In the genomic region with DNA sequence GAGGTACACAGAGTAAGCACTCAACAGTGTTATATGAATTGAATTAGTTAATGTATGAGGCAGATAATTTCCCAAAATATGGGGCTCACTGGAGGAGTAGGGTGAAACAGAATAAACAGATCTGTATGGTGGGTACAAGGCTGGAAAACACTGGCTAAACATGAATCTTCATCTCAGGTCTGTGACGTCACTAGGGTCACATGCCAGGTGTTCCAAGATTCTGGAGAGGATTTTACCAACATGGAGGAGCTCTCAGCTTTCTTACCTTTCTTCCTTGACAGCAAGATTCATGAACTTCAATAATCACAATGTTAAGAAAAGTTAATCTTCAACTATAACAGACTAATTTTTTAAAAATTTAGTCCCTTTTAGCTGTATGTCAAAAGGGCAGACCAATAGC, we compare ENCODE assay signal across 6 cellular contexts.
DNase-seq lines count a peak whose midpoint lies in the region; ATAC-seq, FAIRE-seq and TF ChIP-seq lines count a peak whose summit lies in the region.
"Not testable (repeated sequence)": the region's sequence is repeated elsewhere in the genome, so short reads cannot be mapped to it uniquely, and the experiment has no call there.

No MANE protein-coding gene starts in this region.

- not testable (repeated sequence) for H3K27ac ChIP-seq in astrocyte (ENCODE audit: low read depth, low read length); endothelial cell of umbilical vein (ENCODE audit: insufficient read depth, low read depth, low read length); HepG2 (ENCODE audit: extremely low read length, insufficient read depth, low read length)

- 7% methylated on average over 1 of the region's 1 CpG for WGBS in HepG2 (ENCODE audit: low lambda C conversion rate)

- H3K4me2 ChIP-seq in astrocyte (ENCODE audit: low read length); endothelial cell of umbilical vein (ENCODE audit: insufficient read depth, low read length); HepG2 (ENCODE audit: low read depth, low read length): not testable (repeated sequence)

- BruUV-seq in endothelial cell of umbilical vein (replicated peaks; lab: Mats Ljungman, UMichigan); HepG2 (replicated peaks; lab: Mats Ljungman, UMichigan): not testable (repeated sequence)

- not testable (repeated sequence) for H3K9me1 ChIP-seq in endothelial cell of umbilical vein (replicated peaks; ENCODE audit: control insufficient read depth, extremely low read depth, insufficient read depth, low read length)

- H3K79me2 ChIP-seq in astrocyte (ENCODE audit: insufficient read depth, low read length); endothelial cell of umbilical vein (ENCODE audit: control insufficient read depth, insufficient read depth, low read length); HepG2 (ENCODE audit: insufficient read depth, low read length): not testable (repeated sequence)

- H3K4me1 ChIP-seq in astrocyte (ENCODE audit: insufficient read depth, low read length); endothelial cell of umbilical vein (ENCODE audit: control insufficient read depth, extremely low read depth, insufficient read depth, low read length); HepG2 (ENCODE audit: insufficient read depth, low read length): not testable (repeated sequence)

- H3K27me3 Mint-ChIP-seq in astrocyte (ENCODE audit: low read depth, unreplicated experiment): not testable (repeated sequence)

- in situ Hi-C loops in HepG2 (cut with HindIII; ENCODE audit: extremely low pct_ligation_motif_present, low pct_unique_long_range_greater_than_20kb): not testable (repeated sequence)

- not testable (repeated sequence) for H3K27me3 ChIP-seq in astrocyte (ENCODE audit: insufficient read depth, low read length); bronchial epithelial cell (ENCODE audit: control insufficient read depth, insufficient read depth, low read length); endothelial cell of umbilical vein (ENCODE audit: control insufficient read depth in 2 of 2, insufficient read depth in 2 of 2, low read length in 2 of 2); HepG2 (ENCODE audit: control insufficient read depth in 1 of 2, insufficient read depth in 2 of 2, low read length in 2 of 2)

- H3K36me3 Mint-ChIP-seq in astrocyte (ENCODE audit: low read depth, unreplicated experiment): not testable (repeated sequence)

- not testable (repeated sequence) for TF ChIP-seq EP300 in HepG2 (IDR thresholded peaks at IDR 0.05; ENCODE audit: low read depth in 2 of 2, low read length in 2 of 2); HepG2 (CRISPR knock-in tag; IDR thresholded peaks at IDR 0.05; ENCODE audit: borderline replicate concordance)

- intact Hi-C loops in endothelial cell of umbilical vein (cut with micrococcal nuclease); HepG2 (cut with micrococcal nuclease; ENCODE audit: unreplicated experiment): not testable (repeated sequence)

- ATAC-seq in HepG2: not testable (repeated sequence)

- not testable (repeated sequence) for H4K20me1 ChIP-seq in astrocyte (ENCODE audit: insufficient read depth, low read length); endothelial cell of umbilical vein (replicated peaks; ENCODE audit: control insufficient read depth, extremely low read depth, insufficient read depth, low read length); HepG2 (ENCODE audit: insufficient read depth, low read length)

- dilution Hi-C loops in endothelial cell of umbilical vein (cut with MboI; ENCODE audit: extremely low pct_ligation_motif_present, low sequenced_read_pairs): not testable (repeated sequence)

- H3K9me3 Mint-ChIP-seq in astrocyte (ENCODE audit: unreplicated experiment): not testable (repeated sequence)

- not testable (repeated sequence) for H3K4me3 Mint-ChIP-seq in astrocyte (ENCODE audit: unreplicated experiment)

- not testable (repeated sequence) for TF ChIP-seq CTCF in D721Med (IDR thresholded peaks at IDR 0.05; ENCODE audit: insufficient read depth, missing control alignments); astrocyte (IDR thresholded peaks at IDR 0.05; ENCODE audit: insufficient read depth, low read depth, low read length); bronchial epithelial cell (IDR thresholded peaks at IDR 0.05; ENCODE audit: insufficient read depth, low read length, severe bottlenecking); endothelial cell of umbilical vein (IDR thresholded peaks at IDR 0.05; ENCODE audit: extremely low read depth in 1 of 2, insufficient read depth in 1 of 2, low read depth in 1 of 2, low read length in 2 of 2); HepG2 (CRISPR knock-in tag; IDR thresholded peaks at IDR 0.05)

- not testable (repeated sequence) for H3K9me3 ChIP-seq in astrocyte (ENCODE audit: insufficient read depth, low read depth, low read length); endothelial cell of umbilical vein (replicated peaks; ENCODE audit: control insufficient read depth, insufficient read depth, low read length)
- peaks cover 27% of the 10 kb centered on the region for H3K9me3 ChIP-seq in HepG2 (ENCODE audit: low read length)

- FAIRE-seq in D721Med (lab: Jason Lieb, UNC): peak; percentile 44
- peak; percentile 81 for FAIRE-seq in GM12892 (lab: Jason Lieb, UNC)
- FAIRE-seq in astrocyte (lab: Jason Lieb, UNC): peak; percentile 77
- peak; percentile 62 for FAIRE-seq in bronchial epithelial cell (lab: Jason Lieb, UNC)
- peak; percentile 67 for FAIRE-seq in endothelial cell of umbilical vein (lab: Jason Lieb, UNC)
- not testable (repeated sequence) for FAIRE-seq in HepG2 (lab: Jason Lieb, UNC)

- H3K36me3 ChIP-seq in astrocyte (ENCODE audit: insufficient read depth, low read length); bronchial epithelial cell (ENCODE audit: control insufficient read depth, insufficient read depth, low read length); endothelial cell of umbilical vein (ENCODE audit: control insufficient read depth in 2 of 2, extremely low read depth in 1 of 2, insufficient read depth in 2 of 2, low read length in 2 of 2); HepG2 (replicated peaks in 1 of 2; ENCODE audit: control insufficient read depth in 1 of 2, insufficient read depth in 2 of 2, low read length in 2 of 2): not testable (repeated sequence)

- H3K27ac Mint-ChIP-seq in astrocyte (ENCODE audit: unreplicated experiment): not testable (repeated sequence)

- CTCF ChIA-PET in endothelial cell of umbilical vein (lab: Charles Lee); HepG2 (lab: Yijun Ruan, JAX; ENCODE audit: low intra/inter-chr PET ratio, low total read pairs): not testable (repeated sequence)

- not testable (repeated sequence) for H3K4me1 Mint-ChIP-seq in astrocyte (ENCODE audit: low read depth, unreplicated experiment)

- not testable (repeated sequence) for TF ChIP-seq RAD21 in HepG2 (CRISPR knock-in tag; IDR thresholded peaks at IDR 0.05)

- not testable (repeated sequence) for DNase-seq in D721Med (ENCODE audit: insufficient read length, low spot score); GM12892 (ENCODE audit: insufficient read length); astrocyte (ENCODE audit: low read depth); bronchial epithelial cell (ENCODE audit: low read depth); endothelial cell of umbilical vein (ENCODE audit: low read depth, low spot score); HepG2 (ENCODE audit: low spot score)

- not testable (repeated sequence) for TF ChIP-seq POLR2A in GM12892 (IDR thresholded peaks at IDR 0.05; ENCODE audit: low read depth, low read length); endothelial cell of umbilical vein (IDR thresholded peaks at IDR 0.05; ENCODE audit: low read depth, low read length); HepG2 (IDR thresholded peaks at IDR 0.05; ENCODE audit: insufficient read depth in 1 of 2, low read depth in 2 of 2, low read length in 2 of 2)

- H2AFZ ChIP-seq in astrocyte (ENCODE audit: low read depth, low read length); endothelial cell of umbilical vein (ENCODE audit: low read depth, low read length); HepG2 (ENCODE audit: low read length): not testable (repeated sequence)

- POLR2A ChIA-PET in endothelial cell of umbilical vein (lab: Charles Lee); HepG2 (lab: Yijun Ruan, JAX): not testable (repeated sequence)

- H3K4me3 ChIP-seq in astrocyte (ENCODE audit: insufficient read depth, low read depth, low read length); bronchial epithelial cell (ENCODE audit: low read depth, low read length); endothelial cell of umbilical vein (replicated peaks in 1 of 3; ENCODE audit: insufficient read depth in 1 of 3, low read depth in 1 of 3, low read length in 3 of 3); HepG2 (replicated peaks in 1 of 3; ENCODE audit: insufficient read depth in 1 of 3, low read depth in 2 of 3, low read length in 3 of 3): not testable (repeated sequence)

- not testable (repeated sequence) for H3K9ac ChIP-seq in astrocyte (ENCODE audit: low read length); endothelial cell of umbilical vein (replicated peaks; ENCODE audit: extremely low read depth, insufficient read depth, low read length); HepG2 (ENCODE audit: insufficient read depth, low read depth, low read length)

TF ChIP-seq in HepG2, 621 proteins besides CTCF, POLR2A, EP300 and RAD21:
- peak; percentile 91 for TF ChIP-seq CREB1 (IDR thresholded peaks at IDR 0.05)
- not testable (repeated sequence) for TF ChIP-seq CREB1 (CRISPR knock-in tag; IDR thresholded peaks at IDR 0.05)
TF ChIP-seq in HepG2: peak in this region for 1; not testable (repeated sequence) for 620.
